In the genomic region with DNA sequence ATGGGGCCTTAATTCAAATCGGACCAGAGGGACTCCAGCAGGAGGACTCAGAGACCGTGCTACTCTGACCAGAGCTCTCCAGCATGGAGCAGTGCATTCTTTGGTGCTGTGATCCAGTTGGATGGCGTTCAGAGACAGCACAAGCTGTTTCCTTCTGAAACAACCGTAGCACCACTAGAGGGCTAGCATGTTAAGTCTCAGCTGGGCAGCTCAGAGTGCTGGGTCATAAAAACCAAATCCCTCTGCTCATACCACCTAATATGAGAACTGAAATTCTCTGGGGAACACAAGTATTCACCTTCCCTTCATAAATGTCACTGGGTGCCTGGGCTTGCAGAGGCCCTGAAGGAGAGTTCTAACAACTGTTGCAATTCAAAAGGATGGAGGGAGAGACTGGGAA, we compare ENCODE assay signal across 13 cellular contexts.
DNase-seq lines count a peak whose midpoint lies in the region; ATAC-seq, FAIRE-seq and TF ChIP-seq lines count a peak whose summit lies in the region.
"Had no signal": no experiment of that assay in that cellular context is flagged by ENCODE, and none has a peak within 500 bp of the region (broad histone marks: within the 10 kb centered on the region; RNA-seq: fewer than 3 reads in every experiment).

No MANE protein-coding gene starts in this region.

- H4K91ac ChIP-seq in H1 (replicated peaks; ENCODE audit: insufficient read length, low read length), result no peak overlapping the region

- no peak overlapping the region for H3K14ac ChIP-seq in H1 (ENCODE audit: insufficient read length)

- no peak overlapping the region for H2AK5ac ChIP-seq in H1 (ENCODE audit: low read depth, low read length)

- H2BK15ac ChIP-seq in H1 (ENCODE audit: low read length), result no peak overlapping the region

- 85% methylated on average over 4 of the region's 4 CpGs; no CpG with 5 or more reads in 1 of the 2 experiments for WGBS in H1 (ENCODE audit: extremely low coverage in 1 of 2, insufficient coverage in 1 of 2, insufficient read length in 1 of 2, insufficient replicate concordance in 2 of 2, low coverage in 1 of 2, low lambda C conversion rate in 2 of 2, missing lambda C conversion rate in 1 of 2), 2 experiments

- no peak overlapping the region for H3K27ac ChIP-seq in H1 (ENCODE audit: low read depth, low read length)
- H3K27ac ChIP-seq: tibial artery had no signal

- POLR2A ChIA-PET in H1 (lab: Charles Lee; ENCODE audit: partially characterized antibody), result no interaction called here
- POLR2A ChIA-PET in activated CD4-positive, alpha-beta memory T cell treated with anti-CD3 and anti-CD28 coated beads, Interleukin-2, amount 10 ng/mL, durations not matched to agents 7 days and 5 days (lab: Charles Lee), result no interaction called here

- H2BK20ac ChIP-seq in H1 (ENCODE audit: low read length), result no peak overlapping the region

- H2BK120ac ChIP-seq in H1 (replicated peaks; ENCODE audit: low read depth, low read length), result no peak overlapping the region

- H3K4me3 ChIP-seq in LNCaP clone FGC (ENCODE audit: low read depth, low read length), result no peak overlapping the region
- no peak overlapping the region for H3K4me3 ChIP-seq in H1 (ENCODE audit: extremely low read depth in 1 of 4, insufficient read depth in 2 of 4, low read depth in 3 of 4, low read length in 4 of 4)
- H3K4me3 ChIP-seq: tibial artery had no signal

- no peaks in the 10 kb centered on the region for H3K23me2 ChIP-seq in H1 (ENCODE audit: low read depth, low read length)

- TF ChIP-seq EP300 in H1 (IDR thresholded peaks at IDR 0.05; ENCODE audit: borderline replicate concordance in 1 of 2, low read depth in 2 of 2, low read length in 2 of 2), result no peak

- no peaks in the 10 kb centered on the region for H3K9me3 Mint-ChIP-seq in activated CD4-positive, alpha-beta memory T cell treated with anti-CD3 and anti-CD28 coated beads, Interleukin-2, amount 10 ng/mL, durations not matched to agents 7 days and 5 days

- no peak overlapping the region for H3K18ac ChIP-seq in H1 (ENCODE audit: extremely low read depth, low read length)

- no peak overlapping the region for H3K4me2 ChIP-seq in H1 (ENCODE audit: insufficient read depth in 1 of 2, low read depth in 2 of 2, low read length in 2 of 2)

- no peak overlapping the region for H3K4ac ChIP-seq in H1 (replicated peaks; ENCODE audit: insufficient read length, low read depth, low read length)

- no peak overlapping the region for H2BK12ac ChIP-seq in H1 (ENCODE audit: low read depth, low read length)

- no peak for TF ChIP-seq POLR2A in H1 (IDR thresholded peaks at IDR 0.05; ENCODE audit: control extremely low read depth in 1 of 2, low read depth in 2 of 2, low read length in 2 of 2)

- H3K79me2 ChIP-seq in H1 (ENCODE audit: control insufficient read depth in 1 of 2, insufficient read depth in 2 of 2, low read length in 2 of 2), result no peaks in the 10 kb centered on the region

- H4K8ac ChIP-seq in H1 (ENCODE audit: extremely low read depth, insufficient read depth, low read length), result no peak overlapping the region

- H3K27ac Mint-ChIP-seq in activated CD4-positive, alpha-beta memory T cell treated with anti-CD3 and anti-CD28 coated beads, Interleukin-2, amount 10 ng/mL, durations not matched to agents 7 days and 5 days, result no peak overlapping the region

- H3K4me1 Mint-ChIP-seq in activated CD4-positive, alpha-beta memory T cell treated with anti-CD3 and anti-CD28 coated beads, Interleukin-2, amount 10 ng/mL, durations not matched to agents 7 days and 5 days, result peaks cover 9% of the 10 kb centered on the region

- no peak overlapping the region for H3K4me3 Mint-ChIP-seq in activated CD4-positive, alpha-beta memory T cell treated with anti-CD3 and anti-CD28 coated beads, Interleukin-2, amount 10 ng/mL, durations not matched to agents 7 days and 5 days

- no peaks in the 10 kb centered on the region for H3K9me3 ChIP-seq in H1 (ENCODE audit: insufficient read depth in 2 of 2, low read depth in 1 of 2, low read length in 1 of 2)
- H3K9me3 ChIP-seq: tibial artery had no signal

- H3K23ac ChIP-seq in H1 (ENCODE audit: insufficient read length), result no peak overlapping the region

- no peak for ATAC-seq in left colon
- ATAC-seq: esophagus mucosa had no signal

- peaks cover 4 to 23% (median 16%) of the 10 kb centered on the region in 4 experiments; a peak in 6 of 8 replicates for H3K36me3 ChIP-seq in H1 (ENCODE audit: control insufficient read depth in 2 of 4, insufficient read depth in 4 of 4, low read length in 3 of 4)

- peaks cover 3 to 5% of the 10 kb centered on the region in 2 experiments for H4K20me1 ChIP-seq in H1 (replicated peaks in 1 of 2; ENCODE audit: control insufficient read depth in 1 of 2, insufficient read depth in 2 of 2, low read length in 2 of 2)

- no peak overlapping the region for H3K9ac ChIP-seq in H1 (replicated peaks in 1 of 4; ENCODE audit: extremely low read depth in 1 of 4, low read depth in 3 of 4, low read length in 3 of 4)

- DNase-seq in LNCaP clone FGC (ENCODE audit: low read depth), result no peak
- no peak for DNase-seq in H1 (ENCODE audit: low read depth in 1 of 2, low spot score in 2 of 2)
- DNase-seq in pons (ENCODE audit: low spot score), result peak; percentile 69
- no peak for DNase-seq in NCI-H2081 (lab: John Stamatoyannopoulos, UW)
- no peak for DNase-seq in activated CD4-positive, alpha-beta memory T cell treated with anti-CD3 and anti-CD28 coated beads, Interleukin-2, amount 10 ng/mL, durations not matched to agents 7 days and 5 days
- no peak for DNase-seq in left colon
- DNase-seq: activated CD4-positive, CD25-positive, alpha-beta regulatory T cell treated with anti-CD3 and anti-CD28 coated beads, Interleukin-2, amount 50 U/mL, for 72 hours; GOT3; NCI-H1694; SW 1271; tibial artery had no signal

- H4K5ac ChIP-seq in H1 (ENCODE audit: insufficient read length, low read depth, low read length), result no peak overlapping the region

- TF ChIP-seq CTCF in GM12872 (IDR thresholded peaks at IDR 0.05; ENCODE audit: insufficient read depth, low read depth, low read length) (peak; percentile 29; the same call in 1 of the 3 replicates), LNCaP clone FGC (IDR thresholded peaks at IDR 0.05; ENCODE audit: control insufficient read depth, extremely low read depth, insufficient read depth) (peak; percentile 31; the same call in 1 of the 2 replicates), H1 (IDR thresholded peaks at IDR 0.05; ENCODE audit: control extremely low read depth in 1 of 3, insufficient read depth in 1 of 3, low read depth in 1 of 3, low read length in 3 of 3) (peak in 2 of 3 experiments; percentile 11 to 38; a peak in 2 of 4 replicates)

- no peaks in the 10 kb centered on the region for H3K27me3 Mint-ChIP-seq in activated CD4-positive, alpha-beta memory T cell treated with anti-CD3 and anti-CD28 coated beads, Interleukin-2, amount 10 ng/mL, durations not matched to agents 7 days and 5 days

- TF ChIP-seq RAD21 in H1 (IDR thresholded peaks at IDR 0.05 in 1 of 2, conservative IDR thresholded peaks at IDR 0.05 in 1 of 2; ENCODE audit: low read depth in 2 of 2, low read length in 2 of 2), result no peak

- no peak overlapping the region for H2AFZ ChIP-seq in H1 (ENCODE audit: low read length)

- H2BK5ac ChIP-seq in H1 (ENCODE audit: low read depth, low read length), result no peak overlapping the region

- no peak overlapping the region for H3K56ac ChIP-seq in H1 (replicated peaks; ENCODE audit: insufficient read length, low read depth, low read length)

- H3K79me1 ChIP-seq in H1 (ENCODE audit: low read depth, low read length), result no peaks in the 10 kb centered on the region

- CTCF ChIA-PET in H1 (lab: Charles Lee; ENCODE audit: partially characterized antibody), result interaction anchor here (0.6 to 1.3 kb wide), 5 partner anchors 14 to 98 kb away, joined by 3 to 4 read pairs (median 4); no protein-coding TSS in a partner anchor
- CTCF ChIA-PET in activated CD4-positive, alpha-beta memory T cell treated with anti-CD3 and anti-CD28 coated beads, Interleukin-2, amount 10 ng/mL, durations not matched to agents 7 days and 5 days (lab: Charles Lee), result no interaction called here

- intact Hi-C loops in left colon (cut with DNase I, micrococcal nuclease), result no loop called here

- H3K36me3 Mint-ChIP-seq in activated CD4-positive, alpha-beta memory T cell treated with anti-CD3 and anti-CD28 coated beads, Interleukin-2, amount 10 ng/mL, durations not matched to agents 7 days and 5 days (ENCODE audit: low read depth), result peaks cover 52% of the 10 kb centered on the region

- no peak for FAIRE-seq in H1 (lab: Jason Lieb, UNC)

- H3K27me3 ChIP-seq in H1 (replicated peaks in 1 of 4; ENCODE audit: control insufficient read depth in 3 of 4, extremely low read depth in 1 of 4, insufficient read depth in 3 of 4, low read length in 3 of 4), result no peaks in the 10 kb centered on the region
- H3K27me3 ChIP-seq: tibial artery had no signal

- H3K4me1 ChIP-seq in H1 (replicated peaks in 1 of 4; ENCODE audit: control insufficient read depth in 3 of 4, insufficient read depth in 4 of 4, low read length in 3 of 4), result no peaks in the 10 kb centered on the region

TF ChIP-seq in H1, 55 proteins besides CTCF, POLR2A, EP300 and RAD21 (continues in another document):
- no peak for TF ChIP-seq SP4 (IDR thresholded peaks at IDR 0.05; ENCODE audit: low read length)
- TF ChIP-seq SIN3A (conservative IDR thresholded peaks at IDR 0.05 in 1 of 2, IDR thresholded peaks at IDR 0.05 in 1 of 2; ENCODE audit: low read depth in 1 of 2, low read length in 2 of 2), result no peak
- TF ChIP-seq, protein P1, sequence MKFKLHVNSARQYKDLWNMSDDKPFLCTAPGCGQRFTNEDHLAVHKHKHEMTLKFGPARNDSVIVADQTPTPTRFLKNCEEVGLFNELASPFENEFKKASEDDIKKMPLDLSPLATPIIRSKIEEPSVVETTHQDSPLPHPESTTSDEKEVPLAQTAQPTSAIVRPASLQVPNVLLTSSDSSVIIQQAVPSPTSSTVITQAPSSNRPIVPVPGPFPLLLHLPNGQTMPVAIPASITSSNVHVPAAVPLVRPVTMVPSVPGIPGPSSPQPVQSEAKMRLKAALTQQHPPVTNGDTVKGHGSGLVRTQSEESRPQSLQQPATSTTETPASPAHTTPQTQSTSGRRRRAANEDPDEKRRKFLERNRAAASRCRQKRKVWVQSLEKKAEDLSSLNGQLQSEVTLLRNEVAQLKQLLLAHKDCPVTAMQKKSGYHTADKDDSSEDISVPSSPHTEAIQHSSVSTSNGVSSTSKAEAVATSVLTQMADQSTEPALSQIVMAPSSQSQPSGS (IDR thresholded peaks at IDR 0.05; ENCODE audit: low read length), result no peak
- no peak for TF ChIP-seq USF2 (IDR thresholded peaks at IDR 0.05; ENCODE audit: low read length)
- no peak for TF ChIP-seq TCF12 (IDR thresholded peaks at IDR 0.05; ENCODE audit: low read depth, low read length)
- no peak for TF ChIP-seq ASH2L (IDR thresholded peaks at IDR 0.05; ENCODE audit: low read length)
- TF ChIP-seq CHD1 (IDR thresholded peaks at IDR 0.05; ENCODE audit: low read depth, low read length), result no peak
